ENCODE assay signal across 12 cellular contexts in genomic region chr17:413016-413350, GRCh38. TPM values are rescaled to one million over a fixed set of nuclear protein-coding genes. Genes with fewer than 3 reads are reported as not detected.
DNase-seq lines count a peak whose midpoint lies in the region; ATAC-seq lines count a peak whose summit lies in the region.
"Had no signal": no experiment of that assay in that cellular context is flagged by ENCODE, and none has a peak within 500 bp of the region (broad histone marks: within the 10 kb centered on the region; RNA-seq: fewer than 3 reads in every experiment).

No MANE protein-coding gene starts in this region.

- DNase-seq in CD1c-positive myeloid dendritic cell (ENCODE audit: extremely low spot score) (peak; percentile 28), memory B cell (ENCODE audit: low spot score in 2 of 2) (no peak), ecto neural progenitor cell (ENCODE audit: low spot score) (no peak), HT-29 (ENCODE audit: low spot score) (no peak), inferior parietal cortex (ENCODE audit: extremely low spot score) (no peak)
- peak; percentile 24 for DNase-seq in activated effector memory CD4-positive, alpha-beta T cell treated with Interleukin-2 at 50 U/mL for 16 hours
- DNase-seq: cortex of kidney; stimulated activated CD8-positive, alpha-beta memory T cell treated with anti-CD3 and anti-CD28 coated beads, Interleukin-4, amount 100 ng/mL, for 48 hours had no signal

- H3K27me3 Mint-ChIP-seq in T-helper 1 cell treated with Interleukin-12 subunit alpha and Interleukin-12 subunit beta and Interleukin-4 antibody, amounts not matched to agents 30 μg/mL and 1 μg/mL, for 36 hours (ENCODE audit: low read depth), result peaks cover 3% of the 10 kb centered on the region
- no peaks in the 10 kb centered on the region for H3K27me3 Mint-ChIP-seq in memory B cell

- H3K9me3 Mint-ChIP-seq in T-helper 1 cell treated with Interleukin-12 subunit alpha and Interleukin-12 subunit beta and Interleukin-4 antibody, amounts not matched to agents 30 μg/mL and 1 μg/mL, for 36 hours, result no peaks in the 10 kb centered on the region
- H3K9me3 Mint-ChIP-seq in memory B cell, result no peaks in the 10 kb centered on the region

- ATAC-seq in memory B cell (ENCODE audit: low read depth) (no peak), HG02610 (IDR thresholded peaks at IDR 0.05; ENCODE audit: unreplicated experiment) (no peak)
- ATAC-seq: pancreas, WTC11 had no signal

- peaks cover 49% of the 10 kb centered on the region for H3K36me3 Mint-ChIP-seq in T-helper 1 cell treated with Interleukin-12 subunit alpha and Interleukin-12 subunit beta and Interleukin-4 antibody, amounts not matched to agents 30 μg/mL and 1 μg/mL, for 36 hours (ENCODE audit: low read depth)
- peaks cover 6% of the 10 kb centered on the region for H3K36me3 Mint-ChIP-seq in memory B cell

- H3K27ac Mint-ChIP-seq in T-helper 1 cell treated with Interleukin-12 subunit alpha and Interleukin-12 subunit beta and Interleukin-4 antibody, amounts not matched to agents 30 μg/mL and 1 μg/mL, for 36 hours, result peak overlapping the region; percentile 89
- H3K27ac Mint-ChIP-seq in memory B cell, result peak overlapping the region; percentile 65
- H3K27ac Mint-ChIP-seq: WTC11 had no signal

- H3K4me3 Mint-ChIP-seq in T-helper 1 cell treated with Interleukin-12 subunit alpha and Interleukin-12 subunit beta and Interleukin-4 antibody, amounts not matched to agents 30 μg/mL and 1 μg/mL, for 36 hours, result peak overlapping the region; percentile 89
- H3K4me3 Mint-ChIP-seq in memory B cell, result no peak overlapping the region
- H3K4me3 Mint-ChIP-seq: WTC11 had no signal

- H3K4me1 Mint-ChIP-seq in T-helper 1 cell treated with Interleukin-12 subunit alpha and Interleukin-12 subunit beta and Interleukin-4 antibody, amounts not matched to agents 30 μg/mL and 1 μg/mL, for 36 hours (ENCODE audit: low read depth), result peaks cover 55% of the 10 kb centered on the region
- peaks cover 45% of the 10 kb centered on the region for H3K4me1 Mint-ChIP-seq in memory B cell

RNA-seq across cellular contexts. Expression of gene RFLNB, which starts 32.8 kb away (rescaled TPM):
- total RNA-seq in HT-29 (2014; rRNA removed; shearing (Covaris generic)), result not detected in 2 replicates

Comparison
In these comparisons a context has a peak if more than half of its experiments do, and no peak if none do; other contexts are left out.
1. DNase-seq: peak in CD1c-positive myeloid dendritic cell (single experiment) and activated effector memory CD4-positive, alpha-beta T cell treated with Interleukin-2 at 50 U/mL for 16 hours (single experiment); none in memory B cell (0 of 2), ecto neural progenitor cell (single experiment), HT-29 (single experiment) and inferior parietal cortex (single experiment).